In genomic region chr16:87806246-87806607, GRCh38 we compare ENCODE assay signal across 8 cellular contexts. TPM values are rescaled to one million over a fixed set of nuclear protein-coding genes. Genes with fewer than 3 reads are reported as not detected.
DNase-seq lines count a peak whose midpoint lies in the region; ATAC-seq and TF ChIP-seq lines count a peak whose summit lies in the region.

No MANE protein-coding gene starts in this region.

- DNase-seq in heart right ventricle (no peak), Right ventricle myocardium superior (no peak), glomerular visceral epithelial cell (ENCODE audit: extremely low spot score) (peak; percentile 18), type B pancreatic cell (ENCODE audit: extremely low spot score, unreplicated experiment) (no peak), HPDE6-E6E7 (ENCODE audit: extremely low spot score) (no peak), left lobe of liver (ENCODE audit: low spot score) (no peak), mesenteric fat pad (ENCODE audit: low spot score) (no peak)
- peak; percentile 41 for DNase-seq in activated CD4-positive, alpha-beta memory T cell treated with anti-CD3 and anti-CD28 coated beads, Interleukin-2, amount 10 ng/mL, durations not matched to agents 7 days and 5 days

- peak overlapping the region; percentile 88 for H3K27ac Mint-ChIP-seq in activated CD4-positive, alpha-beta memory T cell treated with anti-CD3 and anti-CD28 coated beads, Interleukin-2, amount 10 ng/mL, durations not matched to agents 7 days and 5 days
- peak overlapping the region; percentile 97 for H3K27ac Mint-ChIP-seq in type B pancreatic cell

- TF ChIP-seq CTCF in heart right ventricle (IDR thresholded peaks at IDR 0.05) (no peak), type B pancreatic cell (conservative IDR thresholded peaks at IDR 0.05) (no peak)

- H3K36me3 Mint-ChIP-seq in activated CD4-positive, alpha-beta memory T cell treated with anti-CD3 and anti-CD28 coated beads, Interleukin-2, amount 10 ng/mL, durations not matched to agents 7 days and 5 days (ENCODE audit: low read depth): no peaks in the 10 kb centered on the region
- H3K36me3 Mint-ChIP-seq in type B pancreatic cell: no peaks in the 10 kb centered on the region

- H3K27ac ChIP-seq in heart right ventricle: peak overlapping the region in 7 of 10 donors; percentile 55 to 79 (median 73)

- ATAC-seq in heart right ventricle (peak in 5 of 8 donors; percentile 5 to 39 (median 10)), Right ventricle myocardium superior (ENCODE audit: poor library complexity) (no peak), left lobe of liver (no peak)

- no peaks in the 10 kb centered on the region for H3K9me3 Mint-ChIP-seq in activated CD4-positive, alpha-beta memory T cell treated with anti-CD3 and anti-CD28 coated beads, Interleukin-2, amount 10 ng/mL, durations not matched to agents 7 days and 5 days
- H3K9me3 Mint-ChIP-seq in type B pancreatic cell: no peaks in the 10 kb centered on the region

- POLR2A ChIA-PET in activated CD4-positive, alpha-beta memory T cell treated with anti-CD3 and anti-CD28 coated beads, Interleukin-2, amount 10 ng/mL, durations not matched to agents 7 days and 5 days (lab: Charles Lee): interaction anchor here (1.1 to 2.8 kb wide), 9 partner anchors 15 to 89 kb away, joined by 4 to 12 read pairs (median 5); partner anchors contain the start of gene SLC7A5

- H3K4me3 ChIP-seq in heart right ventricle: peak overlapping the region in 9 of 10 donors; percentile 24 to 58 (median 54)

- peaks cover 0 to 13% (median 5%) of the 10 kb centered on the region in 7 donors for H3K27me3 ChIP-seq in heart right ventricle

- H3K9me3 ChIP-seq in heart right ventricle: no peaks in the 10 kb centered on the region

- no peaks in the 10 kb centered on the region for H3K36me3 ChIP-seq in heart right ventricle

- CTCF ChIA-PET in activated CD4-positive, alpha-beta memory T cell treated with anti-CD3 and anti-CD28 coated beads, Interleukin-2, amount 10 ng/mL, durations not matched to agents 7 days and 5 days (lab: Charles Lee): interaction anchor here (0.6 to 2.4 kb wide), 7 partner anchors 25 to 109 kb away, joined by 3 to 17 read pairs (median 6); no protein-coding TSS in a partner anchor

- peak overlapping the region; percentile 73 for H3K4me3 Mint-ChIP-seq in activated CD4-positive, alpha-beta memory T cell treated with anti-CD3 and anti-CD28 coated beads, Interleukin-2, amount 10 ng/mL, durations not matched to agents 7 days and 5 days
- peak overlapping the region; percentile 83 for H3K4me3 Mint-ChIP-seq in type B pancreatic cell

- H3K4me1 ChIP-seq in heart right ventricle: peaks cover 0 to 25% (median 14%) of the 10 kb centered on the region in 9 donors

- 42 to 44% methylated on average over 16 of the region's 16 CpGs for WGBS in heart right ventricle, 2 donors

- intact Hi-C loops in heart right ventricle (cut with DNase I) (no loop called here), Right ventricle myocardium superior (cut with DNase I) (no loop called here)

- H3K27me3 Mint-ChIP-seq in activated CD4-positive, alpha-beta memory T cell treated with anti-CD3 and anti-CD28 coated beads, Interleukin-2, amount 10 ng/mL, durations not matched to agents 7 days and 5 days: peaks cover 1% of the 10 kb centered on the region
- peaks cover 5% of the 10 kb centered on the region for H3K27me3 Mint-ChIP-seq in type B pancreatic cell

- peaks cover 38% of the 10 kb centered on the region for H3K4me1 Mint-ChIP-seq in activated CD4-positive, alpha-beta memory T cell treated with anti-CD3 and anti-CD28 coated beads, Interleukin-2, amount 10 ng/mL, durations not matched to agents 7 days and 5 days
- peaks cover 11% of the 10 kb centered on the region for H3K4me1 Mint-ChIP-seq in type B pancreatic cell (ENCODE audit: unreplicated experiment)

RNA-seq across cellular contexts. Expression of gene KLHDC4, which starts 40.4 kb away (rescaled TPM):
- total RNA-seq in heart right ventricle (10 to 100 TPM in 9 of 10 donors, 1 to 10 TPM in 1; 7.8 to 19.0 (median 12.9) TPM), Right ventricle myocardium superior (8.7 TPM), type B pancreatic cell (ENCODE audit: low replicate concordance) (34.4 and 43.4 TPM in 2 replicates), left lobe of liver (17.2 TPM), mesenteric fat pad (39.9 TPM)
- polyA plus RNA-seq in heart right ventricle: 10 to 100 TPM; 14.3 to 31.7 TPM
- 10 to 100 TPM; 82.1 to 84.9 TPM for total RNA-seq in activated CD4-positive, alpha-beta memory T cell treated with anti-CD3 and anti-CD28 coated beads, Interleukin-2, amount 10 ng/mL, durations not matched to agents 7 days and 5 days

Comparison
In these comparisons a context has a peak if more than half of its experiments do, and no peak if none do; other contexts are left out.
1. ATAC-seq: peak in heart right ventricle (5 of 8); none in Right ventricle myocardium superior (single experiment) and left lobe of liver (single experiment).
2. DNase-seq: peak in activated CD4-positive, alpha-beta memory T cell treated with anti-CD3 and anti-CD28 coated beads, Interleukin-2, amount 10 ng/mL, durations not matched to agents 7 days and 5 days (single experiment) and glomerular visceral epithelial cell (single experiment); none in heart right ventricle (0 of 2), Right ventricle myocardium superior (single experiment), type B pancreatic cell (single experiment), HPDE6-E6E7 (single experiment), left lobe of liver (single experiment) and mesenteric fat pad (single experiment).